ENCODE assay signal across 28 cellular contexts in the genomic region with DNA sequence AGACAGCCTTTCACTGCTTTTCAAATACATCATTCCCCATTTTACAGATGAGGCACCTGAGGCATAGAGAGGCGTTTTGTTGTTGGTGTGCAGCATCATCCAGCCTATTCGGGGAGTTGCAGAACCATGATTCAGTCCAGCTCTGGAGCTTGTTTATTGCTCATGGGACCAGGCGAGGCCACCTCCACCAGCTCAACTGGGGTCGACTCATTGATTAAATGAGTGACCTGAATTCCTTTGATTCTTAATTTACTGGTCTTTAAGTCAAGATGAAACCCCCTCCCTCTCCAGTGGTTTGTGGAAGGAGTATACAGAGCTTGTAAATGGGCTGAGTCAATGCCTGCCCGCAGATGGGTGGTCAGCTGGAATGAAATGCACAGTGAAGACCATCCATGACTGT.
"Had no signal": no experiment of that assay in that cellular context is flagged by ENCODE, and none has a peak within 500 bp of the region (broad histone marks: within the 10 kb centered on the region; RNA-seq: fewer than 3 reads in every experiment).

No MANE protein-coding gene starts in this region.

- H3K27me3 ChIP-seq: brain microvascular endothelial cell, left lung, right atrium auricular region, suprapubic skin, transverse colon had no signal

- ATAC-seq: esophagus mucosa, left lung, lower lobe of right lung, psoas muscle, T-helper 17 cell had no signal

- DNase-seq: activated CD4-positive, alpha-beta T cell treated with anti-CD3 and anti-CD28 coated beads, Interleukin-2, amount 10 ng/mL, durations not matched to agents 7 days and 5 days; activated CD4-positive, CD25-positive, alpha-beta regulatory T cell treated with anti-CD3 and anti-CD28 coated beads, Interleukin-2, amount 50 U/mL, for 72 hours; activated gamma-delta T cell; activated naive CD4-positive, alpha-beta T cell treated with anti-CD3 and anti-CD28 coated beads, Interleukin-2, amount 50 U/mL, for 16 hours; amniotic stem cell; brain microvascular endothelial cell; cortex of kidney; endodermal cell; foreskin fibroblast; head of caudate nucleus; hypothalamus; immature natural killer cell; left lung; lower lobe of right lung; mesendoderm; occipital lobe; psoas muscle; stimulated activated CD4-positive, alpha-beta T cell treated with anti-CD3 and anti-CD28 coated beads, Interleukin-2, amount 100 ng/mL, for 24 hours; stimulated activated naive CD4-positive, alpha-beta T cell; T-helper 17 cell; transverse colon had no signal

- H3K36me3 ChIP-seq: brain microvascular endothelial cell, left lung, lower lobe of right lung, right atrium auricular region, suprapubic skin, transverse colon had no signal

- H3K9me3 Mint-ChIP-seq: immature natural killer cell, neural crest cell had no signal

- H3K27me3 Mint-ChIP-seq: activated CD4-positive, alpha-beta T cell treated with anti-CD3 and anti-CD28 coated beads, Interleukin-2, amount 10 ng/mL, durations not matched to agents 7 days and 5 days; T-helper 17 cell had no signal

- H3K9me3 ChIP-seq: left lung, lower lobe of right lung, psoas muscle, right atrium auricular region, suprapubic skin, transverse colon had no signal

- H3K4me1 ChIP-seq: psoas muscle, suprapubic skin had no signal

- H3K27ac Mint-ChIP-seq: endodermal cell, T-helper 17 cell had no signal

- H3K27ac ChIP-seq: brain microvascular endothelial cell, left lung, lower lobe of right lung, parathyroid adenoma, psoas muscle, right atrium auricular region, SK-N-MC, suprapubic skin, transverse colon had no signal

- H3K4me3 ChIP-seq: left lung, lower lobe of right lung, psoas muscle, right atrium auricular region, SK-N-MC, smooth muscle cell, suprapubic skin, transverse colon had no signal

- H3K4me3 Mint-ChIP-seq: activated CD4-positive, alpha-beta T cell treated with anti-CD3 and anti-CD28 coated beads, Interleukin-2, amount 10 ng/mL, durations not matched to agents 7 days and 5 days; endodermal cell; immature natural killer cell; neural crest cell; T-helper 17 cell had no signal
